In genomic region chr1:90719321-90720136, GRCh38 we compare ENCODE assay signal across 1 cellular context.
TF ChIP-seq lines count a peak whose summit lies in the region.

No MANE protein-coding gene starts in this region.

TF ChIP-seq in H1, 55 proteins besides CTCF, POLR2A, EP300 and RAD21 (continued from another document):
- TF ChIP-seq RNF2 (IDR thresholded peaks at IDR 0.05; ENCODE audit: borderline replicate concordance, low read depth, low read length, missing control alignments, poor library complexity, severe bottlenecking): peak; percentile 47
- TF ChIP-seq TBP (IDR thresholded peaks at IDR 0.05; ENCODE audit: low read depth, low read length): no peak
- TF ChIP-seq TCF12 (IDR thresholded peaks at IDR 0.05; ENCODE audit: low read depth, low read length): no peak
- no peak for TF ChIP-seq E2F6 (IDR thresholded peaks at IDR 0.05)
- TF ChIP-seq CEBPB (IDR thresholded peaks at IDR 0.05; ENCODE audit: low read depth, low read length): no peak
- no peak for TF ChIP-seq RXRA (IDR thresholded peaks at IDR 0.05; ENCODE audit: insufficient read depth, low read depth, low read length)
- TF ChIP-seq RBBP5 (IDR thresholded peaks at IDR 0.05; ENCODE audit: borderline replicate concordance, low read depth, low read length): no peak
- peak; percentile 80 for TF ChIP-seq EZH2 (IDR thresholded peaks at IDR 0.05; ENCODE audit: low read depth, low read length, severe bottlenecking)
- no peak for TF ChIP-seq SP2 (IDR thresholded peaks at IDR 0.05; ENCODE audit: low read length)
- peak; percentile 61 for TF ChIP-seq KDM4A (IDR thresholded peaks at IDR 0.05; ENCODE audit: low read depth, low read length, severe bottlenecking)
- peak; percentile 86 for TF ChIP-seq SUZ12 (IDR thresholded peaks at IDR 0.05; ENCODE audit: low read length)
- TF ChIP-seq CHD2 (IDR thresholded peaks at IDR 0.05; ENCODE audit: low read length): no peak
- TF ChIP-seq PHF8 (conservative IDR thresholded peaks at IDR 0.05; ENCODE audit: low read depth, low read length): no peak
- TF ChIP-seq JUN (IDR thresholded peaks at IDR 0.05; ENCODE audit: low read depth, low read length): no peak
- TF ChIP-seq, protein P1, sequence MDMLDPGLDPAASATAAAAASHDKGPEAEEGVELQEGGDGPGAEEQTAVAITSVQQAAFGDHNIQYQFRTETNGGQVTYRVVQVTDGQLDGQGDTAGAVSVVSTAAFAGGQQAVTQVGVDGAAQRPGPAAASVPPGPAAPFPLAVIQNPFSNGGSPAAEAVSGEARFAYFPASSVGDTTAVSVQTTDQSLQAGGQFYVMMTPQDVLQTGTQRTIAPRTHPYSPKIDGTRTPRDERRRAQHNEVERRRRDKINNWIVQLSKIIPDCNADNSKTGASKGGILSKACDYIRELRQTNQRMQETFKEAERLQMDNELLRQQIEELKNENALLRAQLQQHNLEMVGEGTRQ (IDR thresholded peaks at IDR 0.05; ENCODE audit: low read length): no peak
TF ChIP-seq in H1: peak in this region for 7.
